8 cellular contexts compared by ENCODE assay signal in genomic region chr9:92764988-92765936, GRCh38. TPM values are rescaled to one million over a fixed set of nuclear protein-coding genes. Genes with fewer than 3 reads are reported as not detected.
DNase-seq lines count a peak whose midpoint lies in the region; ATAC-seq, FAIRE-seq and TF ChIP-seq lines count a peak whose summit lies in the region.

No MANE protein-coding gene starts in this region.

- no peaks in the 10 kb centered on the region for H3K27me3 ChIP-seq in CD4-positive, alpha-beta T cell (ENCODE audit: control insufficient read depth, insufficient read depth, low read length)
- H3K27me3 ChIP-seq in HepG2 (ENCODE audit: control insufficient read depth in 1 of 2, insufficient read depth in 2 of 2, low read length in 2 of 2): peaks cover 0 to 3% of the 10 kb centered on the region in 2 experiments; a peak in 1 of 5 replicates

- peaks cover 62% of the 10 kb centered on the region for H3K4me1 Mint-ChIP-seq in CD4-positive, alpha-beta T cell (ENCODE audit: low read depth)

- in situ Hi-C loops in HepG2 (cut with HindIII; ENCODE audit: extremely low pct_ligation_motif_present, low pct_unique_long_range_greater_than_20kb): no loop called here

- no peaks in the 10 kb centered on the region for H3K9me3 Mint-ChIP-seq in CD4-positive, alpha-beta T cell

- peak overlapping the region; percentile 93 for H3K9ac ChIP-seq in HepG2 (ENCODE audit: insufficient read depth, low read depth, low read length)

- TF ChIP-seq RAD21 in HepG2 (CRISPR knock-in tag; IDR thresholded peaks at IDR 0.05): peak; percentile 66; the same call in 1 of the 2 replicates

- POLR2A ChIA-PET in CD4-positive, alpha-beta T cell (lab: Charles Lee): interaction anchor here (0.5 to 3.0 kb wide), 10 partner anchors 24 to 801 kb away, joined by 3 to 34 read pairs (median 4); partner anchors contain the start of gene IPPK
- POLR2A ChIA-PET in HepG2 (lab: Yijun Ruan, JAX): interaction anchor here (1.0 kb wide), 1 partner anchor 95 kb away, joined by 5 read pairs; the partner anchor contains the start of gene IPPK

- H2AFZ ChIP-seq in HepG2 (ENCODE audit: low read length): peak overlapping the region; percentile 93

- TF ChIP-seq EP300 in HepG2 (IDR thresholded peaks at IDR 0.05; ENCODE audit: low read depth in 2 of 2, low read length in 2 of 2) (no peak), HepG2 (CRISPR knock-in tag; IDR thresholded peaks at IDR 0.05; ENCODE audit: borderline replicate concordance) (peak; percentile 54; the same call in 1 of the 2 replicates)

- peak overlapping the region; percentile 75 to 90 (median 88) for H3K4me3 ChIP-seq in HepG2 (replicated peaks in 1 of 3; ENCODE audit: insufficient read depth in 1 of 3, low read depth in 2 of 3, low read length in 3 of 3)

- H3K27ac ChIP-seq in CD4-positive, alpha-beta T cell (ENCODE audit: low read depth, low read length): peak overlapping the region; percentile 97
- H3K27ac ChIP-seq in HepG2 (ENCODE audit: extremely low read length, insufficient read depth, low read length): peak overlapping the region; percentile 97

- H3K36me3 ChIP-seq in HepG2 (replicated peaks in 1 of 2; ENCODE audit: control insufficient read depth in 1 of 2, insufficient read depth in 2 of 2, low read length in 2 of 2): no peaks in the 10 kb centered on the region

- TF ChIP-seq POLR2A in HepG2 (IDR thresholded peaks at IDR 0.05; ENCODE audit: insufficient read depth in 1 of 2, low read depth in 2 of 2, low read length in 2 of 2): peak in 1 of 2 experiments; percentile 64; a peak in 1 of 4 replicates

- peaks cover 42% of the 10 kb centered on the region for H3K79me2 ChIP-seq in HepG2 (ENCODE audit: insufficient read depth, low read length)

- 0% methylated on average over 13 of the region's 75 CpGs for WGBS in HepG2 (ENCODE audit: low lambda C conversion rate)

- CTCF ChIA-PET in CD4-positive, alpha-beta T cell (lab: Charles Lee): interaction anchor here (0.6 to 1.6 kb wide), 8 partner anchors 8 to 339 kb away, joined by 3 to 10 read pairs (median 4); partner anchors contain the start of gene IPPK
- CTCF ChIA-PET in HepG2 (lab: Yijun Ruan, JAX; ENCODE audit: low intra/inter-chr PET ratio, low total read pairs): interaction anchor here (1.6 to 2.1 kb wide), 2 partner anchors 24 to 26 kb away, joined by 3 to 13 read pairs; no protein-coding TSS in a partner anchor

- peak overlapping the region; percentile 100 for H3K27ac Mint-ChIP-seq in CD4-positive, alpha-beta T cell

- no peaks in the 10 kb centered on the region for H3K27me3 Mint-ChIP-seq in CD4-positive, alpha-beta T cell

- no peaks in the 10 kb centered on the region for H3K36me3 Mint-ChIP-seq in CD4-positive, alpha-beta T cell (ENCODE audit: low read depth)

- peak; percentile 46 for FAIRE-seq in HepG2 (lab: Jason Lieb, UNC)

- peak; percentile 89 for ATAC-seq in CD4-positive, alpha-beta T cell (ENCODE audit: poor library complexity)
- ATAC-seq in GM19372 (IDR thresholded peaks at IDR 0.05; ENCODE audit: low read depth, unreplicated experiment) (peak; percentile 50), HG03521 (IDR thresholded peaks at IDR 0.05; ENCODE audit: unreplicated experiment) (peak; percentile 46), HepG2 (peak; percentile 95)

- TF ChIP-seq CTCF in CD4-positive, alpha-beta T cell (IDR thresholded peaks at IDR 0.05): peak; percentile 97
- peak; percentile 92 for TF ChIP-seq CTCF in HepG2 (CRISPR knock-in tag; IDR thresholded peaks at IDR 0.05)

- intact Hi-C loops in CD4-positive, alpha-beta T cell (cut with DNase I, micrococcal nuclease): loop anchor here (1.0 to 10.0 kb wide), 14 partner anchors 24 to 1494 kb away; partner anchors contain the start of genes SPTLC1 (in 2 of the 2), CARD19 (in 1 of the 2), CENPP (in 1 of the 2) and FAM120A (in 1 of the 2)
- intact Hi-C loops in HepG2 (cut with micrococcal nuclease; ENCODE audit: unreplicated experiment): loop anchor here (1.0 kb wide), 1 partner anchor 25 kb away; no protein-coding TSS in a partner anchor

- peak overlapping the region; percentile 95 for H3K4me3 Mint-ChIP-seq in CD4-positive, alpha-beta T cell

- peak; percentile 88 to 99 (median 97) for DNase-seq in CD4-positive, alpha-beta T cell
- DNase-seq in NCI-H526 treated with DMSO at 0.1 percent for 48 hours (lab: John Stamatoyannopoulos, UW) (peak; percentile 91), dedifferentiated amniotic fluid mesenchymal stem cell (ENCODE audit: extremely low spot score) (peak; percentile 93), HepG2 (ENCODE audit: low spot score) (peak; percentile 92)
- DNase-seq in activated CD4-positive, alpha-beta T cell treated with anti-CD3 and anti-CD28 coated beads, Interleukin-2, amount 50 U/mL, for 1 hour: peak; percentile 96
- peak; percentile 91 to 93 for DNase-seq in stimulated activated CD4-positive, alpha-beta T cell treated with anti-CD3 and anti-CD28 coated beads, Interleukin-2, amount 100 ng/mL, for 48 hours

- H3K9me3 ChIP-seq in CD4-positive, alpha-beta T cell (ENCODE audit: control insufficient read depth, low read length): no peaks in the 10 kb centered on the region
- H3K9me3 ChIP-seq in HepG2 (ENCODE audit: low read length): no peaks in the 10 kb centered on the region

- peaks cover 12% of the 10 kb centered on the region; the same call in 1 of the 2 replicates for H4K20me1 ChIP-seq in HepG2 (ENCODE audit: insufficient read depth, low read length)

- TSS peak; percentile 95 for BruUV-seq in HepG2 (replicated peaks; lab: Mats Ljungman, UMichigan)

- peaks cover 49% of the 10 kb centered on the region for H3K4me1 ChIP-seq in HepG2 (ENCODE audit: insufficient read depth, low read length)

- peak overlapping the region; percentile 96 for H3K4me2 ChIP-seq in HepG2 (ENCODE audit: low read depth, low read length)

TF ChIP-seq in HepG2, 621 proteins besides CTCF, POLR2A, EP300 and RAD21 (continues in another document):
- TF ChIP-seq ATF5 (CRISPR knock-in tag; IDR thresholded peaks at IDR 0.05; ENCODE audit: low read depth): no peak
- TF ChIP-seq, protein P1, sequence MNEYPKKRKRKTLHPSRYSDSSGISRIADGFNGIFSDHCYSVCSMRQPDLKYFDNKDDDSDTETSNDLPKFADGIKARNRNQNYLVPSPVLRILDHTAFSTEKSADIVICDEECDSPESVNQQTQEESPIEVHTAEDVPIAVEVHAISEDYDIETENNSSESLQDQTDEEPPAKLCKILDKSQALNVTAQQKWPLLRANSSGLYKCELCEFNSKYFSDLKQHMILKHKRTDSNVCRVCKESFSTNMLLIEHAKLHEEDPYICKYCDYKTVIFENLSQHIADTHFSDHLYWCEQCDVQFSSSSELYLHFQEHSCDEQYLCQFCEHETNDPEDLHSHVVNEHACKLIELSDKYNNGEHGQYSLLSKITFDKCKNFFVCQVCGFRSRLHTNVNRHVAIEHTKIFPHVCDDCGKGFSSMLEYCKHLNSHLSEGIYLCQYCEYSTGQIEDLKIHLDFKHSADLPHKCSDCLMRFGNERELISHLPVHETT (CRISPR knock-in tag; conservative IDR thresholded peaks at IDR 0.05): peak; percentile 68; the same call in 1 of the 2 replicates
- peak; percentile 83; the same call in 1 of the 2 replicates for TF ChIP-seq ZSCAN20 (CRISPR knock-in tag; IDR thresholded peaks at IDR 0.05; ENCODE audit: borderline replicate concordance)
- 0 out of 2 replicates have a peak, but pooled peaks have one; percentile 64 for TF ChIP-seq NR1H2 (CRISPR knock-in tag; IDR thresholded peaks at IDR 0.05; ENCODE audit: borderline replicate concordance, low read depth)
- TF ChIP-seq ZNF143 (CRISPR knock-in tag; IDR thresholded peaks at IDR 0.05): peak; percentile 92
- TF ChIP-seq TBX2 (CRISPR knock-in tag; IDR thresholded peaks at IDR 0.05; ENCODE audit: borderline replicate concordance): peak; percentile 88
- no peak for TF ChIP-seq ZFP36 (IDR thresholded peaks at IDR 0.05; ENCODE audit: borderline replicate concordance, low read depth, low read length, partially characterized antibody)

RNA-seq across cellular contexts. Expression of gene BICD2, which starts 0.6 kb away (rescaled TPM):
- 10 to 100 TPM; 14.1 to 14.9 TPM for total RNA-seq in CD4-positive, alpha-beta T cell
- total RNA-seq in HepG2 (2016; rRNA removed; fragmentation: Illumina TruSeq; extraction: Trizol): 17.4 and 18.3 TPM in 2 replicates
- total RNA-seq in HepG2 (2016; cell fraction: cytosol; rRNA removed; fragmentation: Illumina TruSeq; extraction: Trizol; ENCODE audit: low read depth): 2.2 and 2.6 TPM in 2 replicates
- total RNA-seq in HepG2 (2016; cell fraction: insoluble cytoplasmic fraction; rRNA removed; fragmentation: Illumina TruSeq; extraction: Trizol): 17.1 and 17.9 TPM in 2 replicates
- 7.5 and 8.2 TPM in 2 replicates for total RNA-seq in HepG2 (2016; cell fraction: membrane; rRNA removed; fragmentation: Illumina TruSeq; extraction: Trizol)
- 15.1 and 18.6 TPM in 2 replicates for total RNA-seq in HepG2 (2016; cell fraction: nucleus; rRNA removed; fragmentation: Illumina TruSeq; extraction: Trizol)
- polyA plus RNA-seq in HepG2 (2011; rRNA removed): 5.1 and 6.3 TPM in 2 replicates
- polyA plus RNA-seq in HepG2 (2011; cell fraction: cytosol; rRNA removed): 5.7 and 6.0 TPM in 2 replicates
- 9.9 and 11.3 TPM in 2 replicates for polyA plus RNA-seq in HepG2 (2011; cell fraction: nucleus; rRNA removed)
- polyA plus RNA-seq in HepG2 (2012): 9.8 and 11.5 TPM in 2 replicates
- 1.1 TPM in 2 replicates for polyA plus RNA-seq in HepG2 (2016; cell fraction: cytosol; fragmentation: Illumina TruSeq; extraction: Trizol; ENCODE audit: low read depth)
- polyA plus RNA-seq in HepG2 (2016; cell fraction: insoluble cytoplasmic fraction; fragmentation: Illumina TruSeq; extraction: Trizol; ENCODE audit: low read depth): 15.2 and 16.4 TPM in 2 replicates
- polyA plus RNA-seq in HepG2 (2016; cell fraction: membrane; fragmentation: Illumina TruSeq; extraction: Trizol; ENCODE audit: low read depth): 3.5 and 4.1 TPM in 2 replicates
- 17.8 and 17.9 TPM in 2 replicates for polyA plus RNA-seq in HepG2 (2016; cell fraction: nucleus; fragmentation: Illumina TruSeq; extraction: Trizol; ENCODE audit: insufficient read depth, low read depth)
- polyA minus RNA-seq in HepG2 (2011; rRNA and poly(A)+ RNA removed; ENCODE audit: low replicate concordance): 10.1 and 10.5 TPM in 2 replicates
- polyA minus RNA-seq in HepG2 (2011; cell fraction: cytosol; rRNA and poly(A)+ RNA removed): 6.4 and 6.6 TPM in 2 replicates
- polyA minus RNA-seq in HepG2 (2011; cell fraction: nucleus; rRNA and poly(A)+ RNA removed): 8.7 and 9.5 TPM in 2 replicates

Comparison
In these comparisons a context has a peak if more than half of its experiments do, and no peak if none do; other contexts are left out.
1. Peak in every context shown above with its lines: DNase-seq, ATAC-seq, H3K4me3 ChIP-seq and H3K27ac ChIP-seq.